ENCODE assay signal across 8 cellular contexts in genomic region chr12:49366652-49367380, GRCh38. TPM values are rescaled to one million over a fixed set of nuclear protein-coding genes. Genes with fewer than 3 reads are reported as not detected.
DNase-seq lines count a peak whose midpoint lies in the region; ATAC-seq, FAIRE-seq and TF ChIP-seq lines count a peak whose summit lies in the region.

No MANE protein-coding gene starts in this region.

- H3K27me3 ChIP-seq in keratinocyte (ENCODE audit: control insufficient read depth, extremely low read depth, insufficient read depth, low read length), result no peaks in the 10 kb centered on the region

- DNase-seq in ACHN (peak; percentile 98), NCI-H2227 (lab: John Stamatoyannopoulos, UW; ENCODE audit: unreplicated experiment) (peak; percentile 96), activated B cell treated with CpG ODN at 0.5 μM for 24 hours (peak; percentile 87), cardiac fibroblast (ENCODE audit: low read depth in 2 of 2) (peak; percentile 94 to 97), keratinocyte (ENCODE audit: low read depth, low spot score) (peak; percentile 56)
- DNase-seq in stimulated activated CD4-positive, alpha-beta T cell treated with anti-CD3 and anti-CD28 coated beads, Interleukin-12 subunit alpha, Interleukin-12 subunit beta, amount 100 ng/mL, for 4 hours, result peak; percentile 84

- dilution Hi-C loops in keratinocyte (cut with MboI; ENCODE audit: extremely low pct_ligation_motif_present, low sequenced_read_pairs), result no loop called here

- H3K9me3 ChIP-seq in keratinocyte (ENCODE audit: control insufficient read depth, low read depth, low read length), result no peaks in the 10 kb centered on the region

- peaks cover 48% of the 10 kb centered on the region for H3K79me2 ChIP-seq in keratinocyte (ENCODE audit: control insufficient read depth, insufficient read depth, low read length)

- peak overlapping the region; percentile 98 for H3K27ac Mint-ChIP-seq in activated B cell treated with CpG ODN at 0.5 μM for 24 hours

- POLR2A ChIA-PET in activated B cell treated with CpG ODN at 0.5 μM for 24 hours (lab: Charles Lee), result interaction anchor here (0.6 to 2.4 kb wide), 28 partner anchors 8 to 1397 kb away, joined by 3 to 17 read pairs (median 4); partner anchors contain the start of genes CERS5, COX14, DNAJC22 and MCRS1

- peaks cover 0 to 2% of the 10 kb centered on the region in 2 experiments for H3K36me3 ChIP-seq in keratinocyte (ENCODE audit: control insufficient read depth in 2 of 2, extremely low read depth in 1 of 2, insufficient read depth in 2 of 2, low read length in 2 of 2)

- peak overlapping the region; percentile 90 for H3K4me2 ChIP-seq in keratinocyte (ENCODE audit: control insufficient read depth, extremely low read depth, insufficient read depth, low read depth, low read length)

- ATAC-seq in GM18867 (IDR thresholded peaks at IDR 0.05; ENCODE audit: unreplicated experiment) (peak; percentile 66), HG03139 (IDR thresholded peaks at IDR 0.05; ENCODE audit: unreplicated experiment) (peak; percentile 65), activated B cell treated with CpG ODN at 0.5 μM for 24 hours (ENCODE audit: low read depth) (peak; percentile 80)

- H3K27me3 Mint-ChIP-seq in activated B cell treated with CpG ODN at 0.5 μM for 24 hours, result no peaks in the 10 kb centered on the region

- H3K9ac ChIP-seq in keratinocyte (ENCODE audit: control insufficient read depth, extremely low read depth, insufficient read depth, low read length), result peak overlapping the region; percentile 96

- H3K27ac ChIP-seq in keratinocyte (ENCODE audit: control insufficient read depth, insufficient read depth, low read length), result peak overlapping the region; percentile 91

- in situ Hi-C loops in ACHN (cut with HindIII; ENCODE audit: low pct_ligation_motif_present, low pct_unique_long_range_greater_than_20kb, low sequenced_read_pairs), result loop anchor here (10.0 kb wide), 1 partner anchor 148 kb away; no protein-coding TSS in a partner anchor

- no peak for FAIRE-seq in keratinocyte (lab: Jason Lieb, UNC)

- no peaks in the 10 kb centered on the region for H3K9me1 ChIP-seq in keratinocyte (ENCODE audit: control insufficient read depth, extremely low read depth, insufficient read depth, low read length)

- H3K4me3 ChIP-seq in cardiac fibroblast (replicated peaks in 1 of 2; ENCODE audit: low read depth in 2 of 2, low read length in 2 of 2), result peak overlapping the region; percentile 71 to 81
- H3K4me3 ChIP-seq in keratinocyte (ENCODE audit: control insufficient read depth in 2 of 3, extremely low read depth in 1 of 3, insufficient read depth in 2 of 3, low read depth in 1 of 3, low read length in 3 of 3), result peak overlapping the region; percentile 78 to 97 (median 91)

- intact Hi-C loops in activated B cell treated with CpG ODN at 0.5 μM for 24 hours (cut with micrococcal nuclease), result loop anchor here (1.0 to 2.0 kb wide), 6 partner anchors 20 to 332 kb away; partner anchors contain the start of genes DNAJC22, PRPF40B and TROAP

- TF ChIP-seq CTCF in activated B cell treated with CpG ODN at 0.5 μM for 24 hours (IDR thresholded peaks at IDR 0.05) (no peak), cardiac fibroblast (IDR thresholded peaks at IDR 0.05; ENCODE audit: low read depth, low read length) (peak; percentile 2), keratinocyte (optimal IDR thresholded peaks at IDR 0.05 in 1 of 3, IDR thresholded peaks at IDR 0.05 in 1 of 3, conservative IDR thresholded peaks at IDR 0.05 in 1 of 3; ENCODE audit: extremely low read depth in 1 of 3, insufficient read depth in 2 of 3, low read length in 3 of 3) (peak in 2 of 3 experiments; percentile 0 to 14)

- peaks cover 33% of the 10 kb centered on the region for H3K4me1 ChIP-seq in keratinocyte (ENCODE audit: control insufficient read depth, extremely low read depth, insufficient read depth, low read length)

- no peaks in the 10 kb centered on the region for H4K20me1 ChIP-seq in keratinocyte (ENCODE audit: control insufficient read depth, extremely low read depth, insufficient read depth, low read length)

- peaks cover 51% of the 10 kb centered on the region for H3K4me1 Mint-ChIP-seq in activated B cell treated with CpG ODN at 0.5 μM for 24 hours

- peak overlapping the region; percentile 93 for H2AFZ ChIP-seq in keratinocyte (ENCODE audit: control insufficient read depth, low read length)

- CTCF ChIA-PET in activated B cell treated with CpG ODN at 0.5 μM for 24 hours (lab: Charles Lee), result interaction anchor here (0.8 to 4.4 kb wide), 11 partner anchors 8 to 167 kb away, joined by 3 to 24 read pairs (median 5); partner anchors contain the start of gene DNAJC22

- H3K9me3 Mint-ChIP-seq in activated B cell treated with CpG ODN at 0.5 μM for 24 hours, result no peaks in the 10 kb centered on the region

- peaks cover 6% of the 10 kb centered on the region for H3K36me3 Mint-ChIP-seq in activated B cell treated with CpG ODN at 0.5 μM for 24 hours (ENCODE audit: low read depth)

- H3K4me3 Mint-ChIP-seq in activated B cell treated with CpG ODN at 0.5 μM for 24 hours, result peak overlapping the region; percentile 99

RNA-seq across cellular contexts. Expression of gene SPATS2, which starts 0.4 kb away (rescaled TPM):
- 18.9 and 22.2 TPM in 2 replicates for total RNA-seq in activated B cell treated with CpG ODN at 0.5 μM for 24 hours
- polyA plus RNA-seq in keratinocyte, result 46.2 to 51.3 TPM (median 47.9 TPM) in 3 replicates
- 26.2 TPM for polyA plus RNA-seq in keratinocyte (2011; ENCODE audit: low read depth)
- 46.1 and 75.1 TPM in 2 replicates for polyA plus RNA-seq in keratinocyte (2011; cell fraction: cytosol; rRNA removed)
- 54.4 and 55.0 TPM in 2 replicates for polyA plus RNA-seq in keratinocyte (2011; cell fraction: nucleus; rRNA removed)
- 13.2 and 32.0 TPM in 2 replicates for polyA plus RNA-seq in keratinocyte (2012; ENCODE audit: low replicate concordance)
- 45.5 to 79.7 TPM (median 46.4 TPM) in 3 replicates for polyA minus RNA-seq in keratinocyte
- polyA minus RNA-seq in keratinocyte (2011; cell fraction: cytosol; rRNA and poly(A)+ RNA removed), result 50.5 TPM
- 39.5 and 62.9 TPM in 2 replicates for polyA minus RNA-seq in keratinocyte (2011; cell fraction: nucleus; rRNA and poly(A)+ RNA removed)

RNA-seq across cellular contexts. Expression of gene DNAJC22, which starts 20.1 kb away (rescaled TPM):
- total RNA-seq in activated B cell treated with CpG ODN at 0.5 μM for 24 hours, result not detected in 2 replicates
- 0.03 to 0.04 TPM in 2 of 3 replicates, not detected in the other for polyA plus RNA-seq in keratinocyte
- not detected for polyA plus RNA-seq in keratinocyte (2011; ENCODE audit: low read depth)
- not detected in 2 replicates for polyA plus RNA-seq in keratinocyte (2011; cell fraction: cytosol; rRNA removed)
- polyA plus RNA-seq in keratinocyte (2011; cell fraction: nucleus; rRNA removed), result not detected in 2 replicates
- polyA plus RNA-seq in keratinocyte (2012; ENCODE audit: low replicate concordance), result 0.02 TPM in 1 of 2 replicates, not detected in the other
- polyA minus RNA-seq in keratinocyte, result not detected in 3 replicates
- polyA minus RNA-seq in keratinocyte (2011; cell fraction: cytosol; rRNA and poly(A)+ RNA removed), result not detected
- polyA minus RNA-seq in keratinocyte (2011; cell fraction: nucleus; rRNA and poly(A)+ RNA removed), result not detected in 2 replicates

RNA-seq across cellular contexts. Expression of gene C1QL4, which starts 29.8 kb away (rescaled TPM):
- total RNA-seq in activated B cell treated with CpG ODN at 0.5 μM for 24 hours, result not detected in 2 replicates
- polyA plus RNA-seq in keratinocyte, result 0.07 to 0.10 TPM (median 0.09 TPM) in 3 replicates
- not detected for polyA plus RNA-seq in keratinocyte (2011; ENCODE audit: low read depth)
- 0.08 TPM in 1 of 2 replicates, not detected in the other for polyA plus RNA-seq in keratinocyte (2011; cell fraction: cytosol; rRNA removed)
- polyA plus RNA-seq in keratinocyte (2011; cell fraction: nucleus; rRNA removed), result 0.10 and 0.12 TPM in 2 replicates
- 0.38 TPM in 1 of 2 replicates, not detected in the other for polyA plus RNA-seq in keratinocyte (2012; ENCODE audit: low replicate concordance)
- polyA minus RNA-seq in keratinocyte, result not detected in 3 replicates
- not detected for polyA minus RNA-seq in keratinocyte (2011; cell fraction: cytosol; rRNA and poly(A)+ RNA removed)
- not detected in 2 replicates for polyA minus RNA-seq in keratinocyte (2011; cell fraction: nucleus; rRNA and poly(A)+ RNA removed)

RNA-seq across cellular contexts. Expression of gene TROAP, which starts 43.8 kb away (rescaled TPM):
- 2.0 and 3.1 TPM in 2 replicates for total RNA-seq in activated B cell treated with CpG ODN at 0.5 μM for 24 hours
- polyA plus RNA-seq in keratinocyte, result 1.7 to 14.1 TPM (median 12.7 TPM) in 3 replicates
- polyA plus RNA-seq in keratinocyte (2011; ENCODE audit: low read depth), result not detected
- polyA plus RNA-seq in keratinocyte (2011; cell fraction: cytosol; rRNA removed), result 3.6 and 4.6 TPM in 2 replicates
- 5.6 and 6.0 TPM in 2 replicates for polyA plus RNA-seq in keratinocyte (2011; cell fraction: nucleus; rRNA removed)
- 0.21 and 13.6 TPM in 2 replicates for polyA plus RNA-seq in keratinocyte (2012; ENCODE audit: low replicate concordance)
- polyA minus RNA-seq in keratinocyte, result 1.7 to 20.5 TPM (median 5.5 TPM) in 3 replicates
- polyA minus RNA-seq in keratinocyte (2011; cell fraction: cytosol; rRNA and poly(A)+ RNA removed), result 4.0 TPM
- 1.8 and 4.6 TPM in 2 replicates for polyA minus RNA-seq in keratinocyte (2011; cell fraction: nucleus; rRNA and poly(A)+ RNA removed)

Comparison
In these comparisons a context has a peak if more than half of its experiments do, and no peak if none do; other contexts are left out.
1. Peak in every context shown above with its lines: DNase-seq, ATAC-seq, H3K4me3 ChIP-seq and H3K27ac ChIP-seq.